ENCODE assay signal across 2 cellular contexts in genomic region chr4:41359069-41359769, GRCh38.
TF ChIP-seq lines count a peak whose summit lies in the region.

No MANE protein-coding gene starts in this region.

TF ChIP-seq in K562, 482 proteins besides CTCF, POLR2A, EP300 and RAD21 (continued from another document):
- TF ChIP-seq SFPQ (IDR thresholded peaks at IDR 0.05; ENCODE audit: low read depth, low read length), result no peak
- TF ChIP-seq MYC (IDR thresholded peaks at IDR 0.05; ENCODE audit: low read depth, low read length), result no peak
- no peak for TF ChIP-seq MYC (CRISPR knock-in tag; IDR thresholded peaks at IDR 0.05; ENCODE audit: borderline replicate concordance, low read depth)
- no peak for TF ChIP-seq PHF21A (IDR thresholded peaks at IDR 0.05; ENCODE audit: borderline replicate concordance, low read depth)
- TF ChIP-seq TRIM28 (IDR thresholded peaks at IDR 0.05), result no peak
- no peak for TF ChIP-seq HDAC8 (tag; IDR thresholded peaks at IDR 0.05)
- no peak for TF ChIP-seq GATAD2B (IDR thresholded peaks at IDR 0.05; ENCODE audit: borderline replicate concordance)
- no peak for TF ChIP-seq BMI1 (IDR thresholded peaks at IDR 0.05; ENCODE audit: low read length)
- no peak for TF ChIP-seq SRSF9 (IDR thresholded peaks at IDR 0.05; ENCODE audit: borderline replicate concordance, low read depth, low read length)
- TF ChIP-seq CCAR2 (IDR thresholded peaks at IDR 0.05; ENCODE audit: low read depth, low read length), result no peak
- no peak for TF ChIP-seq ZNF785 (CRISPR knock-in tag; IDR thresholded peaks at IDR 0.05)
- TF ChIP-seq ZNF311 (CRISPR knock-in tag; IDR thresholded peaks at IDR 0.05), result no peak
- TF ChIP-seq ZNF57 (CRISPR knock-in tag; IDR thresholded peaks at IDR 0.05), result no peak
- no peak for TF ChIP-seq RBM15 (IDR thresholded peaks at IDR 0.05; ENCODE audit: insufficient read depth, low read length)
- no peak for TF ChIP-seq ZNF398 (CRISPR knock-in tag; IDR thresholded peaks at IDR 0.05)

TF ChIP-seq in neural cell, 6 proteins besides CTCF, POLR2A, EP300 and RAD21:
- TF ChIP-seq REST (IDR thresholded peaks at IDR 0.05; ENCODE audit: borderline replicate concordance) (no peak), MXI1 (conservative IDR thresholded peaks at IDR 0.05; ENCODE audit: poor library complexity, severe bottlenecking) (no peak), EZH2 (IDR thresholded peaks at IDR 0.05; ENCODE audit: borderline replicate concordance, insufficient read depth, low read length, poor library complexity, severe bottlenecking) (no peak), TAF1 (IDR thresholded peaks at IDR 0.05; ENCODE audit: low read depth) (no peak), POLR2AphosphoS5 (IDR thresholded peaks at IDR 0.05) (no peak), SMC3 (conservative IDR thresholded peaks at IDR 0.05; ENCODE audit: poor library complexity) (no peak)
TF ChIP-seq in neural cell: peak in this region for 0.
